ENCODE assay signal across 30 cellular contexts in the genomic region with DNA sequence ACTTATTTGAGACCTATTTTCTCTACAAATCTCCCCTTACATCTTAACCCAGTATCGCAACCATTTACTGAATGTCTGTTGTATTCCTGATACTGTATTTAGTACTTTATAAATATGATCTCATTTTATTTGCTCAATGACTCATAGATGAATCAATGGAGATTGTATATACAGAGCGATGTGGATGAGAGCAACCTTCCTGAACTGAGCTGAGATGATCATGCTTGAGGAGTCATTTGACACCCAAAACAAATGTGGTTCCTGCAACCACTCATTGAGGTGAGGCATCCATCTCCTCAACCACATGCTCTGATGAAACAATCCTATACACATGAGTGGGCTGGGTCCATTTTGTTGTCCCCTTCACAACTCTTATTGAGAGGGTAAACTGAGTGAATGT.
DNase-seq lines count a peak whose midpoint lies in the region; ATAC-seq, FAIRE-seq and TF ChIP-seq lines count a peak whose summit lies in the region.
"Had no signal": no experiment of that assay in that cellular context is flagged by ENCODE, and none has a peak within 500 bp of the region (broad histone marks: within the 10 kb centered on the region; RNA-seq: fewer than 3 reads in every experiment).

No MANE protein-coding gene starts in this region.

- no peaks in the 10 kb centered on the region for H3K9me3 ChIP-seq in breast epithelium
- H3K9me3 ChIP-seq: ascending aorta, left lung, prostate gland, sigmoid colon, tibial artery had no signal

- no TSS peak for BruUV-seq in MCF 10A (replicated peaks; lab: Mats Ljungman, UMichigan)

- no peak for FAIRE-seq in urothelium cell line (lab: Jason Lieb, UNC)
- FAIRE-seq: endometrium, GM12892 had no signal

- POLR2A ChIA-PET in MCF 10A (lab: Yijun Ruan, JAX), result no interaction called here

- H3K9me3 Mint-ChIP-seq in MCF 10A (ENCODE audit: unreplicated experiment), result no peaks in the 10 kb centered on the region
- H3K9me3 Mint-ChIP-seq: activated naive CD8-positive, alpha-beta T cell treated with anti-CD3 and anti-CD28 coated beads for 36 hours had no signal

- H3K27ac ChIP-seq in breast epithelium (no peak overlapping the region), epithelial cell of prostate (no peak overlapping the region), dorsolateral prefrontal cortex (no peak overlapping the region)
- H3K27ac ChIP-seq: ascending aorta, left lung, prostate gland, sigmoid colon, tibial artery had no signal

- H3K27me3 ChIP-seq in breast epithelium, result no peaks in the 10 kb centered on the region
- H3K27me3 ChIP-seq in dorsolateral prefrontal cortex, result peaks cover 0 to 5% (median 0%) of the 10 kb centered on the region in 45 donors
- H3K27me3 ChIP-seq: ascending aorta, left lung, sigmoid colon, tibial artery had no signal

- intact Hi-C loops in MCF 10A (cut with micrococcal nuclease) (no loop called here), breast epithelium (cut with DNase I; ENCODE audit: low total_unique reads) (no loop called here), dorsolateral prefrontal cortex (cut with DNase I) (no loop called here), posterior vena cava (cut with DNase I) (no loop called here)

- no peak overlapping the region for H3K4me3 Mint-ChIP-seq in MCF 10A (ENCODE audit: unreplicated experiment)
- H3K4me3 Mint-ChIP-seq: activated naive CD8-positive, alpha-beta T cell treated with anti-CD3 and anti-CD28 coated beads for 36 hours; CD4-positive, alpha-beta memory T cell; WTC11 had no signal

- peaks cover 57% of the 10 kb centered on the region for H3K27me3 Mint-ChIP-seq in MCF 10A (ENCODE audit: insufficient read depth, unreplicated experiment)
- H3K27me3 Mint-ChIP-seq: activated naive CD8-positive, alpha-beta T cell treated with anti-CD3 and anti-CD28 coated beads for 36 hours; CD4-positive, alpha-beta memory T cell had no signal

- H3K4me3 ChIP-seq in breast epithelium (no peak overlapping the region), dorsolateral prefrontal cortex (no peak overlapping the region)
- H3K4me3 ChIP-seq: ascending aorta, left lung, prostate gland, sigmoid colon, tibial artery had no signal

- H3K36me3 Mint-ChIP-seq in MCF 10A (ENCODE audit: insufficient read depth, unreplicated experiment), result no peaks in the 10 kb centered on the region
- H3K36me3 Mint-ChIP-seq: activated naive CD8-positive, alpha-beta T cell treated with anti-CD3 and anti-CD28 coated beads for 36 hours; CD4-positive, alpha-beta memory T cell had no signal

- TF ChIP-seq CTCF in MCF 10A (IDR thresholded peaks at IDR 0.05; ENCODE audit: unreplicated experiment) (no peak), breast epithelium (IDR thresholded peaks at IDR 0.05) (no peak), dorsolateral prefrontal cortex (IDR thresholded peaks at IDR 0.05 in 54 of 56, conservative IDR thresholded peaks at IDR 0.05 in 2 of 56; ENCODE audit: low read depth in 1 of 56, partially characterized antibody in 56 of 56) (no peak)

- H3K4me1 ChIP-seq in breast epithelium, result no peaks in the 10 kb centered on the region
- H3K4me1 ChIP-seq: ascending aorta, left lung, prostate gland, tibial artery had no signal

- DNase-seq in MCF 10A (ENCODE audit: unreplicated experiment) (peak; percentile 28), breast epithelium (ENCODE audit: low spot score in 2 of 2) (no peak), RPMI7951 (ENCODE audit: low read depth) (peak; percentile 3), epithelial cell of prostate (ENCODE audit: low read depth, low spot score) (peak; percentile 70), urothelium cell line (ENCODE audit: low spot score) (peak; percentile 61), dorsolateral prefrontal cortex (no peak), posterior vena cava (ENCODE audit: low spot score) (no peak)
- DNase-seq: activated CD4-positive, alpha-beta T cell treated with anti-CD3 and anti-CD28 coated beads, Interleukin-2, amount 50 U/mL, for 1 hour; activated effector memory CD4-positive, alpha-beta T cell treated with anti-CD3 and anti-CD28 coated beads, Interleukin-2, amount 50 U/mL, for 16 hours; activated naive CD8-positive, alpha-beta T cell treated with anti-CD3 and anti-CD28 coated beads for 36 hours; activated T-cell treated with anti-CD3 and anti-CD28 coated beads, Interleukin-2, amount 50 U/mL, for 1 hour; AML-193; CD4-positive, alpha-beta memory T cell; dermis blood vessel endothelial cell; H7; hypothalamus; KG1; left lung; NCI-H2029; NCI-H524 treated with DMSO at 0.1 percent for 48 hours; sigmoid colon; stimulated activated CD4-positive, alpha-beta T cell treated with anti-CD3 and anti-CD28 coated beads, Interleukin-4, amount 100 ng/mL, for 24 hours; T-helper 1 cell; tibial artery had no signal

- H3K27ac Mint-ChIP-seq in MCF 10A (ENCODE audit: low read depth, unreplicated experiment), result no peak overlapping the region
- H3K27ac Mint-ChIP-seq: activated naive CD8-positive, alpha-beta T cell treated with anti-CD3 and anti-CD28 coated beads for 36 hours; CD4-positive, alpha-beta memory T cell; WTC11 had no signal

- no peak for TF ChIP-seq POLR2A in breast epithelium (IDR thresholded peaks at IDR 0.05)

- H3K36me3 ChIP-seq in breast epithelium, result no peaks in the 10 kb centered on the region
- H3K36me3 ChIP-seq: ascending aorta, left lung, prostate gland, sigmoid colon, tibial artery had no signal

- no peaks in the 10 kb centered on the region for H3K4me1 Mint-ChIP-seq in MCF 10A (ENCODE audit: insufficient read depth, unreplicated experiment)
- H3K4me1 Mint-ChIP-seq: activated naive CD8-positive, alpha-beta T cell treated with anti-CD3 and anti-CD28 coated beads for 36 hours; CD4-positive, alpha-beta memory T cell; WTC11 had no signal

- CTCF ChIA-PET in MCF 10A (lab: Yijun Ruan, JAX), result no interaction called here

- ATAC-seq in GM19452 (IDR thresholded peaks at IDR 0.05; ENCODE audit: unreplicated experiment), result no peak
- ATAC-seq: left lung, WTC11 had no signal

Comparison
In these comparisons a context has a peak if more than half of its experiments do, and no peak if none do; other contexts are left out.
1. DNase-seq: peak in MCF 10A (single experiment), RPMI7951 (single experiment), epithelial cell of prostate (single experiment) and urothelium cell line (single experiment); none in breast epithelium (0 of 2), dorsolateral prefrontal cortex (0 of 10) and posterior vena cava (single experiment).